ENCODE assay signal across 8 cellular contexts in genomic region chr1:26275580-26276431, GRCh38. TPM values are rescaled to one million over a fixed set of nuclear protein-coding genes. Genes with fewer than 3 reads are reported as not detected.
DNase-seq lines count a peak whose midpoint lies in the region; ATAC-seq and TF ChIP-seq lines count a peak whose summit lies in the region.

No MANE protein-coding gene starts in this region.

- H3K9me3 ChIP-seq in skeletal muscle tissue (ENCODE audit: control insufficient read depth in 3 of 3, low read length in 3 of 3): no peaks in the 10 kb centered on the region

- in situ Hi-C loops in T47D (cut with HindIII; ENCODE audit: low pct_unique_long_range_greater_than_20kb, low sequenced_read_pairs): no loop called here

- DNase-seq in 8988T: peak; percentile 62
- peak; percentile 9 for DNase-seq in NCI-H146 treated with DMSO at 0.1 percent for 48 hours (lab: John Stamatoyannopoulos, UW; ENCODE audit: unreplicated experiment)
- DNase-seq in UCSD-AML1 (lab: John Stamatoyannopoulos, UW; ENCODE audit: unreplicated experiment): peak; percentile 82
- DNase-seq in T47D (ENCODE audit: low read depth in 1 of 2, low spot score in 1 of 2): peak; percentile 64 to 82
- peak; percentile 91 for DNase-seq in iPS-NIHi7 (ENCODE audit: extremely low spot score)

- peak overlapping the region; percentile 2 to 47 (median 7) for H3K9ac ChIP-seq in skeletal muscle tissue (ENCODE audit: low read depth in 1 of 3, low read length in 3 of 3)

- peaks cover 50 to 67% (median 51%) of the 10 kb centered on the region in 3 donors for H3K36me3 ChIP-seq in skeletal muscle tissue (ENCODE audit: control insufficient read depth in 3 of 3, insufficient read depth in 3 of 3, low read length in 3 of 3)

- ATAC-seq in GM21526 (IDR thresholded peaks at IDR 0.05; ENCODE audit: low FRiP score, unreplicated experiment): no peak

- peak; percentile 82 for TF ChIP-seq CTCF in GM12875 (IDR thresholded peaks at IDR 0.05; ENCODE audit: borderline replicate concordance, insufficient read depth, low read depth, low read length)

- peak overlapping the region; percentile 56 for H3K27ac ChIP-seq in skeletal muscle tissue (ENCODE audit: low read depth, low read length)

- H3K27me3 ChIP-seq in skeletal muscle tissue (ENCODE audit: control insufficient read depth in 3 of 3, insufficient read depth in 3 of 3, low read length in 3 of 3): no peaks in the 10 kb centered on the region

- peaks cover 53 to 68% (median 59%) of the 10 kb centered on the region in 3 donors for H3K4me1 ChIP-seq in skeletal muscle tissue (ENCODE audit: control insufficient read depth in 3 of 3, insufficient read depth in 3 of 3, low read length in 3 of 3)

- H3K4me3 ChIP-seq in GM12875 (ENCODE audit: low read depth, low read length) (no peak overlapping the region), skeletal muscle tissue (ENCODE audit: low read length in 3 of 3) (peak overlapping the region in 1 of 3 donors; percentile 16)

RNA-seq across cellular contexts. Expression of gene SH3BGRL3, which starts 4.1 kb away (rescaled TPM):
- 4.2 TPM for total RNA-seq in skeletal muscle tissue

RNA-seq across cellular contexts. Expression of gene UBXN11, which starts 30.6 kb away (rescaled TPM):
- total RNA-seq in skeletal muscle tissue: 2.1 TPM

RNA-seq across cellular contexts. Expression of gene CEP85, which starts 41.8 kb away (rescaled TPM):
- total RNA-seq in skeletal muscle tissue: 25.1 TPM

RNA-seq across cellular contexts. Expression of gene CD52, which starts 42.0 kb away (rescaled TPM):
- not detected for total RNA-seq in skeletal muscle tissue

Comparison
In these comparisons a context has a peak if more than half of its experiments do, and no peak if none do; other contexts are left out.
1. DNase-seq: peak in every context shown above with its lines; median percentile 91 in iPS-NIHi7; 82 in UCSD-AML1; 73 in T47D; 62 in 8988T; 9 in NCI-H146 treated with DMSO at 0.1 percent for 48 hours.